Comparison of ENCODE assay signal across 12 cellular contexts in the genomic region with DNA sequence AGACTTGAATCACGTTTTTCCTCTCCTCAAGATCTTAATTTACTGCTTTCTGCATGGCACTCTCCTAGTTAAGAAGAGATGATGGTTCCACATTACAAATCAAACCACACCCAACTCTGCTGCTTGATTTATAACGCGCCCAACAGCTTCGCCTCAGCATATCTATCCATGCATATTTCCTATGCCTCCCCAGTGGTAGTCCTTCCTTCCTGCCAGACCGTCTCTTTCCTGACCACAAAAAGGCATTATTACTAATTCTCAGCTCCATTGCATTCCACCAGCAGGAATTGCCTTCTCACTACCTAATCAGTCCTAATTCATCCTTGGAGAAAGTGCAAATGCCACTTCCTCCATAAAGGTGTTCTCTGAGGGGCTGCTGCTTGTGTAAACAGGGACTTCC.
DNase-seq lines count a peak whose midpoint lies in the region; ATAC-seq and TF ChIP-seq lines count a peak whose summit lies in the region.
"Had no signal": no experiment of that assay in that cellular context is flagged by ENCODE, and none has a peak within 500 bp of the region (broad histone marks: within the 10 kb centered on the region; RNA-seq: fewer than 3 reads in every experiment).

No MANE protein-coding gene starts in this region.

- 32 to 34% methylated on average over 5 of the region's 5 CpGs for WGBS in heart right ventricle, 2 donors

- H3K4me2 ChIP-seq in BLaER1, result peak overlapping the region; percentile 82

- no peaks in the 10 kb centered on the region for H4K20me1 ChIP-seq in BLaER1

- H3K4me3 ChIP-seq in BLaER1 (peak overlapping the region; percentile 42; the same call in 1 of the 2 replicates), foreskin fibroblast (ENCODE audit: low read depth in 1 of 2, low read length in 2 of 2) (peak overlapping the region in 1 of 2 donors; percentile 31), HAP-1 (no peak overlapping the region), heart right ventricle (no peak overlapping the region)
- H3K4me3 ChIP-seq: gastroesophageal sphincter had no signal

- peaks cover 24% of the 10 kb centered on the region for H3K9me3 ChIP-seq in BLaER1
- no peaks in the 10 kb centered on the region for H3K9me3 ChIP-seq in HAP-1
- H3K9me3 ChIP-seq in heart right ventricle, result no peaks in the 10 kb centered on the region
- H3K9me3 ChIP-seq: gastroesophageal sphincter had no signal

- H3K27me3 ChIP-seq in BLaER1 (no peaks in the 10 kb centered on the region), HAP-1 (ENCODE audit: low read depth) (peaks cover 4% of the 10 kb centered on the region; the same call in 1 of the 2 replicates), heart right ventricle (no peaks in the 10 kb centered on the region)
- H3K27me3 ChIP-seq: gastroesophageal sphincter had no signal

- H3K27ac ChIP-seq in BLaER1, result peak overlapping the region; percentile 58; the same call in 1 of the 2 replicates
- H3K27ac ChIP-seq in heart right ventricle, result no peak overlapping the region
- H3K27ac ChIP-seq: gastroesophageal sphincter had no signal

- H3K4me1 ChIP-seq in BLaER1 (peaks cover 67% of the 10 kb centered on the region), HAP-1 (no peaks in the 10 kb centered on the region), heart right ventricle (peaks cover 0 to 9% (median 0%) of the 10 kb centered on the region in 9 donors)

- 0 out of 2 replicates have a peak overlapping the region, but pooled peaks have one; percentile 5 for H3K9ac ChIP-seq in BLaER1

- in situ Hi-C loops in HAP-1 (cut with MboI; ENCODE audit: low sequenced_read_pairs), result no loop called here

- DNase-seq in SW480 (ENCODE audit: low spot score) (peak; percentile 34), foreskin fibroblast (peak; percentile 42 to 59), HAP-1 (ENCODE audit: low spot score in 2 of 2) (no peak), NCI-H446 (lab: John Stamatoyannopoulos, UW) (no peak), heart right ventricle (no peak)
- DNase-seq: activated CD4-positive, alpha-beta T cell treated with anti-CD3 and anti-CD28 coated beads for 36 hours; amniotic stem cell; DMS79 had no signal

- intact Hi-C loops in heart right ventricle (cut with DNase I), result loop anchor here in 1 of 10 donors (10.0 kb wide), 1 partner anchor 132 kb away; a partner anchor contains a TSS

- no peaks in the 10 kb centered on the region for H3K36me3 ChIP-seq in BLaER1
- H3K36me3 ChIP-seq in HAP-1 (replicated peaks), result no peaks in the 10 kb centered on the region
- no peaks in the 10 kb centered on the region for H3K36me3 ChIP-seq in heart right ventricle
- H3K36me3 ChIP-seq: gastroesophageal sphincter had no signal

- ATAC-seq in GM21529 (IDR thresholded peaks at IDR 0.05; ENCODE audit: unreplicated experiment), result peak; percentile 30
- ATAC-seq in heart right ventricle, result no peak
- no peak for ATAC-seq in HG02970 (IDR thresholded peaks at IDR 0.05; ENCODE audit: low FRiP score, unreplicated experiment)
- ATAC-seq: activated CD4-positive, alpha-beta T cell treated with anti-CD3 and anti-CD28 coated beads for 36 hours; gastroesophageal sphincter had no signal

- TF ChIP-seq CTCF in foreskin fibroblast (IDR thresholded peaks at IDR 0.05; ENCODE audit: low read depth, low read length) (no peak), heart right ventricle (IDR thresholded peaks at IDR 0.05) (no peak)

Comparison
In these comparisons a context has a peak if more than half of its experiments do, and no peak if none do; other contexts are left out.
1. DNase-seq: peak in SW480 (single experiment) and foreskin fibroblast (2 of 2); none in HAP-1 (0 of 2), NCI-H446 (0 of 2) and heart right ventricle (0 of 2).